In genomic region chr6:16471222-16471784, GRCh38 we compare ENCODE assay signal across 8 cellular contexts.
DNase-seq lines count a peak whose midpoint lies in the region; ATAC-seq and TF ChIP-seq lines count a peak whose summit lies in the region.

No MANE protein-coding gene starts in this region.

- H3K9me3 ChIP-seq in MM.1S (replicated peaks; ENCODE audit: insufficient read depth, low read length): no peaks in the 10 kb centered on the region

- H3K4me3 ChIP-seq in MM.1S (ENCODE audit: low read length): no peak overlapping the region

- H3K36me3 ChIP-seq in MM.1S (replicated peaks; ENCODE audit: insufficient read depth, low read length): no peaks in the 10 kb centered on the region

- H4K20me1 ChIP-seq in MM.1S (ENCODE audit: insufficient read depth, low read length): no peaks in the 10 kb centered on the region

- peaks cover 32% of the 10 kb centered on the region for H3K4me1 ChIP-seq in MM.1S (ENCODE audit: low read length)

- no peak overlapping the region for H3K27ac ChIP-seq in MM.1S (ENCODE audit: low read length)

- peak overlapping the region in 6 of 10 donors; percentile 7 to 60 (median 40) for H3K27ac Mint-ChIP-seq in naive thymus-derived CD8-positive, alpha-beta T cell

- H3K4me2 ChIP-seq in MM.1S (ENCODE audit: low read depth, low read length): no peak overlapping the region

- no peak for TF ChIP-seq CTCF in omental fat pad (IDR thresholded peaks at IDR 0.05)
- no peak for TF ChIP-seq CTCF in MM.1S (IDR thresholded peaks at IDR 0.05; ENCODE audit: low read length)

- no peaks in the 10 kb centered on the region for H3K27me3 ChIP-seq in MM.1S (replicated peaks; ENCODE audit: insufficient read depth, low read length)

- H3K36me3 Mint-ChIP-seq in naive thymus-derived CD8-positive, alpha-beta T cell: peaks cover 0 to 5% (median 1%) of the 10 kb centered on the region in 3 donors

- no peak overlapping the region for H2AFZ ChIP-seq in MM.1S (ENCODE audit: low read length)

- H3K4me3 Mint-ChIP-seq in naive thymus-derived CD8-positive, alpha-beta T cell: no peak overlapping the region

- no peak overlapping the region for H3K9ac ChIP-seq in MM.1S (ENCODE audit: low read length)

- CTCF ChIA-PET in HEK293T (lab: Yijun Ruan, JAX): no interaction called here

- H3K27me3 Mint-ChIP-seq in naive thymus-derived CD8-positive, alpha-beta T cell: no peaks in the 10 kb centered on the region

- peaks cover 10% of the 10 kb centered on the region; the same call in 1 of the 2 replicates for H3F3A ChIP-seq in MM.1S (ENCODE audit: insufficient read depth, low read length)

- H3K9me3 Mint-ChIP-seq in naive thymus-derived CD8-positive, alpha-beta T cell: no peaks in the 10 kb centered on the region

- POLR2A ChIA-PET in naive thymus-derived CD8-positive, alpha-beta T cell (lab: Charles Lee): no interaction called here
- POLR2A ChIA-PET in HEK293T (lab: Yijun Ruan, JAX): no interaction called here

- H3K9me2 ChIP-seq in MM.1S (replicated peaks; ENCODE audit: insufficient read depth, low read length): no peaks in the 10 kb centered on the region

- H3K79me2 ChIP-seq in MM.1S (ENCODE audit: low read length): no peaks in the 10 kb centered on the region

- ATAC-seq in GM18868 (IDR thresholded peaks at IDR 0.05; ENCODE audit: unreplicated experiment) (peak; percentile 41), HG02571 (IDR thresholded peaks at IDR 0.05; ENCODE audit: unreplicated experiment) (peak; percentile 43), omental fat pad (ENCODE audit: low FRiP score) (no peak)
- ATAC-seq in naive thymus-derived CD8-positive, alpha-beta T cell: no peak

- peaks cover 24 to 45% (median 35%) of the 10 kb centered on the region in 4 donors for H3K4me1 Mint-ChIP-seq in naive thymus-derived CD8-positive, alpha-beta T cell

- DNase-seq in NCI-H82 (lab: John Stamatoyannopoulos, UW) (peak; percentile 88), omental fat pad (ENCODE audit: low spot score) (no peak), MM.1S (no peak), HEK293T (ENCODE audit: extremely low spot score) (no peak), RKO (ENCODE audit: low spot score) (no peak)
- no peak for DNase-seq in naive thymus-derived CD8-positive, alpha-beta T cell

TF ChIP-seq in HEK293T, 16 proteins besides CTCF, POLR2A, EP300 and RAD21:
- TF ChIP-seq L3MBTL2 (conservative IDR thresholded peaks at IDR 0.05) (no peak; the same call in 1 of the 2 replicates), BHLHE40 (IDR thresholded peaks at IDR 0.05; ENCODE audit: borderline replicate concordance) (no peak), ELF4 (IDR thresholded peaks at IDR 0.05) (no peak), TARDBP (IDR thresholded peaks at IDR 0.05) (no peak)

Comparison
In these comparisons a context has a peak if more than half of its experiments do, and no peak if none do; other contexts are left out.
1. ATAC-seq: peak in GM18868 (single experiment) and HG02571 (single experiment); none in naive thymus-derived CD8-positive, alpha-beta T cell (0 of 2) and omental fat pad (single experiment).